27 cellular contexts compared by ENCODE assay signal in genomic region chr7:122987463-122987862, GRCh38. TPM values are rescaled to one million over a fixed set of nuclear protein-coding genes. Genes with fewer than 3 reads are reported as not detected.
DNase-seq lines count a peak whose midpoint lies in the region; ATAC-seq and TF ChIP-seq lines count a peak whose summit lies in the region.
"Had no signal": no experiment of that assay in that cellular context is flagged by ENCODE, and none has a peak within 500 bp of the region (broad histone marks: within the 10 kb centered on the region; RNA-seq: fewer than 3 reads in every experiment).

No MANE protein-coding gene starts in this region.

- H3F3A ChIP-seq in GM23338 (replicated peaks; ENCODE audit: low read depth) (no peaks in the 10 kb centered on the region), neural progenitor cell (ENCODE audit: low read depth) (peaks cover 16% of the 10 kb centered on the region)

- TF ChIP-seq CTCF in GM23338 (conservative IDR thresholded peaks at IDR 0.05; ENCODE audit: low read depth in 2 of 2) = no peak
- TF ChIP-seq CTCF in WTC11 (IDR thresholded peaks at IDR 0.05) = no peak
- no peak for TF ChIP-seq CTCF in neural progenitor cell (IDR thresholded peaks at IDR 0.05)

- ATAC-seq in GM23338 (no peak), WTC11 (peak; percentile 51)

- H3K27ac Mint-ChIP-seq in GM23338 (no peak overlapping the region), WTC11 (no peak overlapping the region), neural progenitor cell (no peak overlapping the region)
- H3K27ac Mint-ChIP-seq: CD14-positive monocyte; CD4-positive, alpha-beta memory T cell; CD4-positive, CD25-positive, alpha-beta regulatory T cell; CD8-positive, alpha-beta memory T cell had no signal

- H3K27me3 ChIP-seq in GM23338 (ENCODE audit: insufficient read depth) (no peaks in the 10 kb centered on the region), neural progenitor cell (no peaks in the 10 kb centered on the region)
- H3K27me3 ChIP-seq: BE2C, BLaER1 had no signal

- no peaks in the 10 kb centered on the region for H3K9me3 Mint-ChIP-seq in GM23338
- no peaks in the 10 kb centered on the region for H3K9me3 Mint-ChIP-seq in WTC11
- peaks cover 2% of the 10 kb centered on the region for H3K9me3 Mint-ChIP-seq in neural progenitor cell

- H3K4me2 ChIP-seq in GM23338 (no peak overlapping the region), neural progenitor cell (peak overlapping the region; percentile 44)
- H3K4me2 ChIP-seq: BLaER1 had no signal

- H2AFZ ChIP-seq in GM23338 = peak overlapping the region; percentile 8; the same call in 1 of the 2 replicates
- H2AFZ ChIP-seq in neural progenitor cell (replicated peaks) = no peak overlapping the region

- no peaks in the 10 kb centered on the region for H3K9me2 ChIP-seq in GM23338 (ENCODE audit: insufficient read depth)

- no peak overlapping the region for H3K4me3 ChIP-seq in GM23338
- H3K4me3 ChIP-seq in neural progenitor cell = no peak overlapping the region
- H3K4me3 ChIP-seq: BLaER1, GM12878 had no signal

- no peaks in the 10 kb centered on the region for H3K9me3 ChIP-seq in neural progenitor cell (ENCODE audit: low read depth)
- H3K9me3 ChIP-seq: BE2C, BLaER1 had no signal

- H3K27ac ChIP-seq in GM23338 (ENCODE audit: low read depth) (no peak overlapping the region), neural progenitor cell (no peak overlapping the region)
- H3K27ac ChIP-seq: BLaER1 had no signal

- CTCF ChIA-PET in WTC11 (lab: Charles Lee) = no interaction called here

- H3K4me3 Mint-ChIP-seq in GM23338 = no peak overlapping the region
- H3K4me3 Mint-ChIP-seq in WTC11 = no peak overlapping the region
- no peak overlapping the region for H3K4me3 Mint-ChIP-seq in neural progenitor cell
- H3K4me3 Mint-ChIP-seq: CD14-positive monocyte; CD4-positive, alpha-beta memory T cell; CD4-positive, CD25-positive, alpha-beta regulatory T cell; CD8-positive, alpha-beta memory T cell had no signal

- H3K27me3 Mint-ChIP-seq in GM23338 (ENCODE audit: insufficient read depth, low read depth, poor library complexity) = no peaks in the 10 kb centered on the region
- H3K27me3 Mint-ChIP-seq in WTC11 (ENCODE audit: low read depth) = no peaks in the 10 kb centered on the region
- H3K27me3 Mint-ChIP-seq in neural progenitor cell (ENCODE audit: insufficient read depth, low read depth) = peaks cover 4% of the 10 kb centered on the region
- H3K27me3 Mint-ChIP-seq: CD4-positive, alpha-beta memory T cell; CD4-positive, CD25-positive, alpha-beta regulatory T cell; CD8-positive, alpha-beta memory T cell had no signal

- H3K4me1 ChIP-seq in GM23338 (ENCODE audit: insufficient read depth) (peaks cover 16% of the 10 kb centered on the region; the same call in 1 of the 2 replicates), neural progenitor cell (peaks cover 28% of the 10 kb centered on the region)
- H3K4me1 ChIP-seq: BE2C, BLaER1 had no signal

- no peaks in the 10 kb centered on the region for H3K79me2 ChIP-seq in GM23338 (replicated peaks; ENCODE audit: insufficient read depth)
- no peaks in the 10 kb centered on the region for H3K79me2 ChIP-seq in neural progenitor cell (ENCODE audit: low read depth)

- DNase-seq in GM23338 (ENCODE audit: low spot score) (no peak), NCI-H69 (lab: John Stamatoyannopoulos, UW) (peak; percentile 25), WTC11 (ENCODE audit: low spot score) (no peak), neural progenitor cell (ENCODE audit: low spot score) (peak; percentile 41), NCI-H1092 treated with DMSO at 0.1 percent for 48 hours (lab: John Stamatoyannopoulos, UW) (no peak), medulla oblongata (ENCODE audit: extremely low spot score) (no peak), AG08395 (ENCODE audit: low spot score) (no peak), anterior cingulate cortex (lab: John Stamatoyannopoulos, UW) (no peak)
- DNase-seq: 8988T; BE2C; C1 segment of cervical spinal cord; CD4-positive, alpha-beta memory T cell; CD4-positive, CD25-positive, alpha-beta regulatory T cell; CD8-positive, alpha-beta memory T cell; COR-L47; DMS 273 treated with DMSO at 0.1 percent for 48 hours; DMS153; DMS53; DMS79; DND-41; EL; GDM1 had no signal

- H3K36me3 Mint-ChIP-seq in GM23338 (ENCODE audit: low read depth) = no peaks in the 10 kb centered on the region
- H3K36me3 Mint-ChIP-seq in WTC11 = no peaks in the 10 kb centered on the region
- H3K36me3 Mint-ChIP-seq in neural progenitor cell = no peaks in the 10 kb centered on the region
- H3K36me3 Mint-ChIP-seq: CD14-positive monocyte; CD4-positive, alpha-beta memory T cell; CD4-positive, CD25-positive, alpha-beta regulatory T cell; CD8-positive, alpha-beta memory T cell had no signal

- POLR2A ChIA-PET in WTC11 (lab: Charles Lee) = no interaction called here

- H3K9ac ChIP-seq in neural progenitor cell = no peak overlapping the region
- H3K9ac ChIP-seq: BLaER1 had no signal

- H3K4me1 Mint-ChIP-seq in GM23338 (peaks cover 13% of the 10 kb centered on the region), WTC11 (peaks cover 17% of the 10 kb centered on the region), neural progenitor cell (peaks cover 11% of the 10 kb centered on the region)
- H3K4me1 Mint-ChIP-seq: CD14-positive monocyte; CD4-positive, alpha-beta memory T cell; CD4-positive, CD25-positive, alpha-beta regulatory T cell; CD8-positive, alpha-beta memory T cell had no signal

- H3K36me3 ChIP-seq in GM23338 (ENCODE audit: insufficient read depth) (no peaks in the 10 kb centered on the region), neural progenitor cell (no peaks in the 10 kb centered on the region)
- H3K36me3 ChIP-seq: BE2C, BLaER1 had no signal

- H4K20me1 ChIP-seq in GM23338 (replicated peaks; ENCODE audit: insufficient read depth) (no peaks in the 10 kb centered on the region), neural progenitor cell (ENCODE audit: low read depth) (no peaks in the 10 kb centered on the region)
- H4K20me1 ChIP-seq: BLaER1 had no signal

TF ChIP-seq in GM23338, 12 proteins besides CTCF, POLR2A, EP300 and RAD21 (continues in another document):
- TF ChIP-seq CREB1 (CRISPR knock-in tag; IDR thresholded peaks at IDR 0.05; ENCODE audit: low read depth) (no peak), ZNF331 (CRISPR knock-in tag; IDR thresholded peaks at IDR 0.05; ENCODE audit: low read depth) (no peak), EZH2 (IDR thresholded peaks at IDR 0.05; ENCODE audit: low read depth, unreplicated experiment) (no peak), REST (IDR thresholded peaks at IDR 0.05; ENCODE audit: unreplicated experiment) (no peak)

TF ChIP-seq in WTC11, 78 proteins besides CTCF, POLR2A, EP300 and RAD21:
- TF ChIP-seq MAX (CRISPR knock-in tag; IDR thresholded peaks at IDR 0.05) (no peak), SMAD4 (CRISPR knock-in tag; IDR thresholded peaks at IDR 0.05) (no peak), ZNF396 (CRISPR knock-in tag; IDR thresholded peaks at IDR 0.05; ENCODE audit: borderline replicate concordance) (no peak)

RNA-seq across cellular contexts. Expression of gene TAS2R16, which starts 8.0 kb away (rescaled TPM):
- total RNA-seq in GM23338 (2014; rRNA removed; shearing (Covaris generic)) = not detected in 2 replicates
- polyA plus RNA-seq in GM23338 (2016; fragmentation: Nextera tagmentation; extraction: Ambion mirVana) = not detected in 2 replicates
- total RNA-seq in WTC11 (2021) = not detected in 3 replicates
- not detected in 2 replicates for total RNA-seq in neural progenitor cell (ENCODE audit: low replicate concordance)
- total RNA-seq: CD4-positive, alpha-beta memory T cell; CD4-positive, CD25-positive, alpha-beta regulatory T cell; CD8-positive, alpha-beta memory T cell; Daoy; G401; GM12878 had no signal
- polyA plus RNA-seq: CD14-positive monocyte; CD4-positive, alpha-beta memory T cell; CD4-positive, CD25-positive, alpha-beta regulatory T cell; CD8-positive, alpha-beta memory T cell; GM12878 had no signal

Comparison
In these comparisons a context has a peak if more than half of its experiments do, and no peak if none do; other contexts are left out.
1. DNase-seq: peak in NCI-H69 (single experiment) and neural progenitor cell (single experiment); none in GM23338 (single experiment), WTC11 (single experiment), NCI-H1092 treated with DMSO at 0.1 percent for 48 hours (single experiment), medulla oblongata (single experiment), AG08395 (single experiment) and anterior cingulate cortex (0 of 58).